In the genomic region with DNA sequence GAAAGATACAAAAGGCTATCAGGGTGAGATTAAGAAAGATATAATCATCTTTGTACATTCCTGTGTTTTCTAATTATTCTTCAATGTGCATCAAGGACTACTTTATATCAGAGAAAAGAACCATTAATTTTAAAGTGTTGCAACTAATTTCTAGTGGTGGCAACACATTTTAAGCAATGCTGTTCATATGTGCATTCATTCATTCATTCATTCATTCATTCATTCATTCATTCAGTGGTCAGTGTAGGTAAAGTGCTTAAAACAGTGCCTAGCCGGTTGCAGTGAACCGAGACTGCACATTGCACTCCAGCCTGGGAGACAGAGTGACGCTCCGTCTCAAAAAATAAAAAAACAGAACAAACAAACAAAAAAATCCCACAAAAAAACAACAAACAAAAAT, we compare ENCODE assay signal across 8 cellular contexts.
"Had no signal": no experiment of that assay in that cellular context is flagged by ENCODE, and none has a peak within 500 bp of the region (broad histone marks: within the 10 kb centered on the region; RNA-seq: fewer than 3 reads in every experiment).

No MANE protein-coding gene starts in this region.

- FAIRE-seq: HepG2 had no signal

- H3K9me3 ChIP-seq: HAP-1 had no signal

- H3K36me3 ChIP-seq: HAP-1 had no signal

- H3K27ac ChIP-seq: GM23248, HL-60 had no signal

- H3K4me3 ChIP-seq: GM23248, HAP-1 had no signal

- DNase-seq: GM23248, GOT3, H7, KG1 had no signal

- H2AFZ ChIP-seq: GM23248 had no signal

- H3K9ac ChIP-seq: GM23248 had no signal

- ATAC-seq: HCT116, HepG2 had no signal

- H3K4me1 ChIP-seq: HAP-1 had no signal
